Comparison of ENCODE assay signal across 8 cellular contexts in genomic region chr10:35126062-35126529, GRCh38. TPM values are rescaled to one million over a fixed set of nuclear protein-coding genes. Genes with fewer than 3 reads are reported as not detected.
A peak's percentile ranks its signal among the peaks of the same experiment; 100 is the strongest.
DNase-seq lines count a peak whose midpoint lies in the region; ATAC-seq and TF ChIP-seq lines count a peak whose summit lies in the region.

No MANE protein-coding gene starts in this region.

- intact Hi-C loops in activated CD8-positive, alpha-beta T cell treated with anti-CD3 and anti-CD28 coated beads for 36 hours (cut with micrococcal nuclease): loop anchor here (10.0 kb wide), 1 partner anchor 209 kb away; the partner anchor contains the start of gene CCNY

- no peaks in the 10 kb centered on the region for H3K27me3 Mint-ChIP-seq in T-helper 1 cell treated with Interleukin-12 subunit alpha and Interleukin-12 subunit beta and Interleukin-4 antibody, amounts not matched to agents 30 μg/mL and 1 μg/mL, for 36 hours (ENCODE audit: low read depth)
- no peaks in the 10 kb centered on the region for H3K27me3 Mint-ChIP-seq in activated CD8-positive, alpha-beta T cell treated with anti-CD3 and anti-CD28 coated beads for 36 hours

- H3K27me3 ChIP-seq in iPS-15b (ENCODE audit: control insufficient read depth, insufficient read depth, low read length) (no peaks in the 10 kb centered on the region), stomach smooth muscle (ENCODE audit: control insufficient read depth in 1 of 2, insufficient read depth in 2 of 2, low read length in 2 of 2) (no peaks in the 10 kb centered on the region)

- peak overlapping the region; percentile 28 for H3K9ac ChIP-seq in iPS-15b (ENCODE audit: low read depth, low read length)
- peak overlapping the region; percentile 23 to 79 for H3K9ac ChIP-seq in stomach smooth muscle (ENCODE audit: low read length in 2 of 2)

- peak overlapping the region; percentile 85 for H3K4me3 Mint-ChIP-seq in T-helper 1 cell treated with Interleukin-12 subunit alpha and Interleukin-12 subunit beta and Interleukin-4 antibody, amounts not matched to agents 30 μg/mL and 1 μg/mL, for 36 hours
- H3K4me3 Mint-ChIP-seq in activated CD8-positive, alpha-beta T cell treated with anti-CD3 and anti-CD28 coated beads for 36 hours: peak overlapping the region; percentile 97

- H3K27ac Mint-ChIP-seq in T-helper 1 cell treated with Interleukin-12 subunit alpha and Interleukin-12 subunit beta and Interleukin-4 antibody, amounts not matched to agents 30 μg/mL and 1 μg/mL, for 36 hours: peak overlapping the region; percentile 93
- H3K27ac Mint-ChIP-seq in activated CD8-positive, alpha-beta T cell treated with anti-CD3 and anti-CD28 coated beads for 36 hours: peak overlapping the region; percentile 91

- CTCF ChIA-PET in activated CD8-positive, alpha-beta T cell treated with anti-CD3 and anti-CD28 coated beads for 36 hours (lab: Charles Lee): interaction anchor here (0.6 to 12.6 kb wide), 14 partner anchors 8 to 132 kb away, joined by 3 to 255 read pairs (median 6); no protein-coding TSS in a partner anchor

- H3K4me3 ChIP-seq in iPS-15b (ENCODE audit: low read depth, low read length): peak overlapping the region; percentile 76
- H3K4me3 ChIP-seq in stomach smooth muscle (ENCODE audit: low read length in 2 of 2): peak overlapping the region in 1 of 2 donors; percentile 93

- H3K4me1 ChIP-seq in iPS-15b (ENCODE audit: control insufficient read depth, insufficient read depth, low read length): peaks cover 5% of the 10 kb centered on the region
- H3K4me1 ChIP-seq in stomach smooth muscle (ENCODE audit: control insufficient read depth, insufficient read depth, low read length): no peaks in the 10 kb centered on the region

- peaks cover 6% of the 10 kb centered on the region for H3K36me3 Mint-ChIP-seq in T-helper 1 cell treated with Interleukin-12 subunit alpha and Interleukin-12 subunit beta and Interleukin-4 antibody, amounts not matched to agents 30 μg/mL and 1 μg/mL, for 36 hours (ENCODE audit: low read depth)
- peaks cover 22% of the 10 kb centered on the region for H3K36me3 Mint-ChIP-seq in activated CD8-positive, alpha-beta T cell treated with anti-CD3 and anti-CD28 coated beads for 36 hours (ENCODE audit: low read depth)

- peaks cover 36% of the 10 kb centered on the region for H3K4me1 Mint-ChIP-seq in T-helper 1 cell treated with Interleukin-12 subunit alpha and Interleukin-12 subunit beta and Interleukin-4 antibody, amounts not matched to agents 30 μg/mL and 1 μg/mL, for 36 hours (ENCODE audit: low read depth)
- H3K4me1 Mint-ChIP-seq in activated CD8-positive, alpha-beta T cell treated with anti-CD3 and anti-CD28 coated beads for 36 hours (ENCODE audit: low read depth): peaks cover 47% of the 10 kb centered on the region

- no peaks in the 10 kb centered on the region for H3K9me3 Mint-ChIP-seq in T-helper 1 cell treated with Interleukin-12 subunit alpha and Interleukin-12 subunit beta and Interleukin-4 antibody, amounts not matched to agents 30 μg/mL and 1 μg/mL, for 36 hours
- H3K9me3 Mint-ChIP-seq in activated CD8-positive, alpha-beta T cell treated with anti-CD3 and anti-CD28 coated beads for 36 hours: no peaks in the 10 kb centered on the region

- H3K36me3 ChIP-seq in iPS-15b (ENCODE audit: control insufficient read depth, insufficient read depth, low read length) (no peaks in the 10 kb centered on the region), stomach smooth muscle (ENCODE audit: control insufficient read depth in 2 of 2, insufficient read depth in 2 of 2, low read length in 2 of 2) (no peaks in the 10 kb centered on the region)

- no peak for TF ChIP-seq CTCF in activated CD8-positive, alpha-beta T cell treated with anti-CD3 and anti-CD28 coated beads for 36 hours (IDR thresholded peaks at IDR 0.05)

- POLR2A ChIA-PET in activated CD8-positive, alpha-beta T cell treated with anti-CD3 and anti-CD28 coated beads for 36 hours (lab: Charles Lee): interaction anchor here (0.9 to 5.0 kb wide), 17 partner anchors 16 to 214 kb away, joined by 3 to 81 read pairs (median 6); partner anchors contain the start of gene CUL2

- no peak for DNase-seq in T-helper 1 cell
- no peak for DNase-seq in activated CD8-positive, alpha-beta T cell treated with anti-CD3 and anti-CD28 coated beads for 36 hours
- no peak for DNase-seq in NCI-H1930 (lab: John Stamatoyannopoulos, UW)
- no peak for DNase-seq in ecto neural progenitor cell (ENCODE audit: low spot score)

- ATAC-seq in activated CD8-positive, alpha-beta T cell treated with anti-CD3 and anti-CD28 coated beads for 36 hours: peak; percentile 1
- no peak for ATAC-seq in GM18909 (IDR thresholded peaks at IDR 0.05; ENCODE audit: poor library complexity, unreplicated experiment)

- peak overlapping the region; percentile 100 for H3K27ac ChIP-seq in stomach smooth muscle (ENCODE audit: low read length)

- H3K9me3 ChIP-seq in iPS-15b (ENCODE audit: control insufficient read depth, insufficient read depth, low read length): no peaks in the 10 kb centered on the region
- H3K9me3 ChIP-seq in stomach smooth muscle (ENCODE audit: control insufficient read depth in 2 of 2, low read length in 2 of 2): no peaks in the 10 kb centered on the region

RNA-seq across cellular contexts. Expression of gene CREM, which starts 0.6 kb away (rescaled TPM):
- 100 to 1,000 TPM; 121 to 131 TPM for total RNA-seq in activated CD8-positive, alpha-beta T cell treated with anti-CD3 and anti-CD28 coated beads for 36 hours

RNA-seq across cellular contexts. Expression of gene CUL2, which starts 36.0 kb away (rescaled TPM):
- 10 to 100 TPM; 37.4 to 40.2 TPM for total RNA-seq in activated CD8-positive, alpha-beta T cell treated with anti-CD3 and anti-CD28 coated beads for 36 hours
